In genomic region chr5:95734156-95734555, GRCh38 we compare ENCODE assay signal across 15 cellular contexts. TPM values are rescaled to one million over a fixed set of nuclear protein-coding genes. Genes with fewer than 3 reads are reported as not detected.
DNase-seq lines count a peak whose midpoint lies in the region; ATAC-seq, FAIRE-seq and TF ChIP-seq lines count a peak whose summit lies in the region.
"Had no signal": no experiment of that assay in that cellular context is flagged by ENCODE, and none has a peak within 500 bp of the region (broad histone marks: within the 10 kb centered on the region; RNA-seq: fewer than 3 reads in every experiment).

No MANE protein-coding gene starts in this region.

- no peaks in the 10 kb centered on the region for H3K9me3 Mint-ChIP-seq in mesothelial cell of epicardium
- H3K9me3 Mint-ChIP-seq: activated CD4-positive, alpha-beta T cell treated with anti-CD3 and anti-CD28 coated beads, Interleukin-2, amount 10 ng/mL, durations not matched to agents 24 days and 14 days had no signal

- H3K4me3 ChIP-seq in MG63 (peak overlapping the region; percentile 80), endocrine pancreas (ENCODE audit: control insufficient read depth, insufficient read depth, low read length) (peak overlapping the region; percentile 99), subcutaneous abdominal adipose tissue (ENCODE audit: low read depth in 1 of 5, low read length in 5 of 5) (peak overlapping the region; percentile 86 to 98 (median 95))
- H3K4me3 ChIP-seq: lung had no signal

- H3K4me1 ChIP-seq in endocrine pancreas (ENCODE audit: control insufficient read depth, insufficient read depth, low read length) (peaks cover 45% of the 10 kb centered on the region), subcutaneous abdominal adipose tissue (ENCODE audit: control insufficient read depth in 5 of 5, insufficient read depth in 5 of 5, low read length in 5 of 5) (peaks cover 0 to 61% (median 54%) of the 10 kb centered on the region in 5 donors)

- H3K36me3 ChIP-seq in MG63 (peaks cover 66% of the 10 kb centered on the region), endocrine pancreas (ENCODE audit: control insufficient read depth, insufficient read depth, low read length) (peaks cover 5% of the 10 kb centered on the region), subcutaneous abdominal adipose tissue (ENCODE audit: control insufficient read depth in 5 of 5, insufficient read depth in 5 of 5, low read length in 5 of 5) (peaks cover 3 to 18% (median 14%) of the 10 kb centered on the region in 5 donors)

- H3K36me3 Mint-ChIP-seq in mesothelial cell of epicardium, result peaks cover 13% of the 10 kb centered on the region

- H3K9ac ChIP-seq in endocrine pancreas (ENCODE audit: control insufficient read depth, insufficient read depth, low read length) (no peak overlapping the region), subcutaneous abdominal adipose tissue (ENCODE audit: low read length in 5 of 5) (peak overlapping the region in 4 of 5 donors; percentile 44 to 95 (median 66))

- H3K9me3 ChIP-seq in MG63 (no peaks in the 10 kb centered on the region), endocrine pancreas (ENCODE audit: control insufficient read depth, low read length) (no peaks in the 10 kb centered on the region), subcutaneous abdominal adipose tissue (ENCODE audit: control insufficient read depth in 5 of 5, low read length in 5 of 5) (no peaks in the 10 kb centered on the region)

- peak overlapping the region; percentile 87 for H3K4me3 Mint-ChIP-seq in mesothelial cell of epicardium
- H3K4me3 Mint-ChIP-seq: activated CD4-positive, alpha-beta T cell treated with anti-CD3 and anti-CD28 coated beads, Interleukin-2, amount 10 ng/mL, durations not matched to agents 24 days and 14 days had no signal

- no peaks in the 10 kb centered on the region for H3K27me3 Mint-ChIP-seq in mesothelial cell of epicardium (ENCODE audit: low read depth)

- peak overlapping the region; percentile 86 for H3K27ac Mint-ChIP-seq in mesothelial cell of epicardium
- H3K27ac Mint-ChIP-seq: activated CD4-positive, alpha-beta T cell treated with anti-CD3 and anti-CD28 coated beads, Interleukin-2, amount 10 ng/mL, durations not matched to agents 24 days and 14 days had no signal

- peaks cover 65% of the 10 kb centered on the region for H3K4me1 Mint-ChIP-seq in mesothelial cell of epicardium

- no peak for TF ChIP-seq CTCF in mesothelial cell of epicardium (IDR thresholded peaks at IDR 0.05; ENCODE audit: unreplicated experiment)

- peak overlapping the region; percentile 96 for H3K27ac ChIP-seq in subcutaneous abdominal adipose tissue (ENCODE audit: low read depth, low read length)

- no peak for FAIRE-seq in HTR-8/SVneo (lab: Jason Lieb, UNC)
- FAIRE-seq: H1 had no signal

- ATAC-seq in HG03045 (IDR thresholded peaks at IDR 0.05; ENCODE audit: unreplicated experiment), result no peak

- DNase-seq in MG63, result no peak
- DNase-seq in mesothelial cell of epicardium (ENCODE audit: low spot score in 2 of 2, unreplicated experiment in 2 of 2), result no peak
- DNase-seq in SHP77 treated with DMSO at 0.1 percent for 48 hours (lab: John Stamatoyannopoulos, UW), result no peak
- no peak for DNase-seq in D341Med (ENCODE audit: low spot score)
- DNase-seq in HTR-8/SVneo (ENCODE audit: insufficient read length, low spot score), result no peak
- DNase-seq: activated CD4-positive, alpha-beta T cell treated with anti-CD3 and anti-CD28 coated beads, Interleukin-2, amount 10 ng/mL, durations not matched to agents 24 days and 14 days; NCI-H2029; stimulated activated CD4-positive, alpha-beta T cell treated with anti-CD3 and anti-CD28 coated beads, Interleukin-12 subunit alpha, Interleukin-12 subunit beta, amount 100 ng/mL, for 4 hours; stimulated activated CD8-positive, alpha-beta memory T cell treated with anti-CD3 and anti-CD28 coated beads, Interleukin-4, amount 100 ng/mL, for 48 hours; T-helper 1 cell had no signal

- H3K27me3 ChIP-seq in MG63 (no peaks in the 10 kb centered on the region), endocrine pancreas (ENCODE audit: control insufficient read depth, insufficient read depth, low read length) (no peaks in the 10 kb centered on the region), subcutaneous abdominal adipose tissue (ENCODE audit: control insufficient read depth in 5 of 5, insufficient read depth in 4 of 5, low read length in 5 of 5) (no peaks in the 10 kb centered on the region)

RNA-seq across cellular contexts. Expression of gene RHOBTB3, which starts 3.0 kb away (rescaled TPM):
- 74.7 and 99.2 TPM in 2 replicates for total RNA-seq in MG63 (2014; rRNA removed; shearing (Covaris generic); ENCODE audit: low replicate concordance)
- 146 to 154 TPM (median 153 TPM) in 3 replicates for total RNA-seq in mesothelial cell of epicardium

RNA-seq across cellular contexts. Expression of gene SPATA9, which starts 51.4 kb away (rescaled TPM):
- total RNA-seq in MG63 (2014; rRNA removed; shearing (Covaris generic); ENCODE audit: low replicate concordance), result 1.1 TPM in 1 of 2 replicates, not detected in the other
- 0.74 to 1.3 TPM (median 0.95 TPM) in 3 replicates for total RNA-seq in mesothelial cell of epicardium
- total RNA-seq: activated CD4-positive, alpha-beta T cell treated with anti-CD3 and anti-CD28 coated beads, Interleukin-2, amount 10 ng/mL, durations not matched to agents 24 days and 14 days; H1 had no signal
